8 cellular contexts compared by ENCODE assay signal in the genomic region with DNA sequence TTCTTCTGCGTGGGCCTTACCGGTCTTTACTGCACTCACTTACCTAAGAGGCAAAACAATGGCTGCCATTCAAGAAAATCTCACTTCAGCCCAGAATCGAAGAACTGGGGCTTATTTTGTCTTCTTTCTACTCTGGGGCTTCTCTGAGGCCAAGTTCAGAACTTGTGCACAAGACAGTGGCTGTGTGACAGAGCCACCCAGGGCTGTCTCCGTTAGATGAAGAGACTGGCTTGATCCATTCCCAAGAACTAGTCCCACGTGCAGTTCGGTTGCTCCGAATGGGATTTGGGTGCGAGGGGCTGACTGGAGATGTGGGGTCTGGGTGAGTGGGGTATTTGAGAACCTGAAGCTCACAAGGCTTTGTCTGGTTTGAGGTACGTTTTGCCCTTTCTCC. TPM values are rescaled to one million over a fixed set of nuclear protein-coding genes. Genes with fewer than 3 reads are reported as not detected.
DNase-seq lines count a peak whose midpoint lies in the region; ATAC-seq, FAIRE-seq and TF ChIP-seq lines count a peak whose summit lies in the region.

No MANE protein-coding gene starts in this region.

- no peaks in the 10 kb centered on the region for H3K9me3 Mint-ChIP-seq in Calu3 (ENCODE audit: low read depth, unreplicated experiment)

- H4K20me1 ChIP-seq in HepG2 (ENCODE audit: insufficient read depth, low read length) = no peaks in the 10 kb centered on the region

- peak overlapping the region; percentile 69 for H3K4me2 ChIP-seq in HepG2 (ENCODE audit: low read depth, low read length)

- H3K4me1 ChIP-seq in breast epithelium (no peaks in the 10 kb centered on the region), HepG2 (ENCODE audit: insufficient read depth, low read length) (peaks cover 27% of the 10 kb centered on the region)

- no peak overlapping the region for H3K9ac ChIP-seq in HepG2 (ENCODE audit: insufficient read depth, low read depth, low read length)

- peak overlapping the region; percentile 66 for H3K27ac Mint-ChIP-seq in Calu3 (ENCODE audit: unreplicated experiment)

- POLR2A ChIA-PET in HepG2 (lab: Yijun Ruan, JAX) = interaction anchor here (0.7 to 3.3 kb wide), 4 partner anchors 21 to 34 kb away, joined by 4 to 60 read pairs (median 5); no protein-coding TSS in a partner anchor

- no peaks in the 10 kb centered on the region for H3K27me3 Mint-ChIP-seq in Calu3 (ENCODE audit: unreplicated experiment)

- peaks cover 39% of the 10 kb centered on the region for H3K36me3 Mint-ChIP-seq in Calu3 (ENCODE audit: insufficient read depth, unreplicated experiment)

- in situ Hi-C loops in HepG2 (cut with HindIII; ENCODE audit: extremely low pct_ligation_motif_present, low pct_unique_long_range_greater_than_20kb) = no loop called here

- BruUV-seq in Calu3 (replicated peaks; lab: Mats Ljungman, UMichigan) (no TSS peak), HepG2 (replicated peaks; lab: Mats Ljungman, UMichigan) (no TSS peak)

- H3K9me3 ChIP-seq in breast epithelium (no peaks in the 10 kb centered on the region), HepG2 (ENCODE audit: low read length) (no peaks in the 10 kb centered on the region)

- CTCF ChIA-PET in Calu3 (lab: Charles Lee) (interaction anchor here (0.6 to 1.2 kb wide), 10 partner anchors 11 to 421 kb away, joined by 3 to 6 read pairs (median 3); no protein-coding TSS in a partner anchor), HepG2 (lab: Yijun Ruan, JAX; ENCODE audit: low intra/inter-chr PET ratio, low total read pairs) (no interaction called here)

- FAIRE-seq in HepG2 (lab: Jason Lieb, UNC) = no peak

- peaks cover 41% of the 10 kb centered on the region for H3K4me1 Mint-ChIP-seq in Calu3 (ENCODE audit: low read depth, unreplicated experiment)

- peak overlapping the region; percentile 94 to 96 for H3K27ac ChIP-seq in breast epithelium
- no peak overlapping the region for H3K27ac ChIP-seq in HepG2 (ENCODE audit: extremely low read length, insufficient read depth, low read length)

- H3K79me2 ChIP-seq in HepG2 (ENCODE audit: insufficient read depth, low read length) = peaks cover 33% of the 10 kb centered on the region

- H2AFZ ChIP-seq in HepG2 (ENCODE audit: low read length) = no peak overlapping the region

- TF ChIP-seq CTCF in Calu3 (IDR thresholded peaks at IDR 0.05; ENCODE audit: unreplicated experiment) (no peak), breast epithelium (IDR thresholded peaks at IDR 0.05) (no peak), HepG2 (CRISPR knock-in tag; IDR thresholded peaks at IDR 0.05) (no peak)

- no peak for TF ChIP-seq EP300 in HepG2 (IDR thresholded peaks at IDR 0.05; ENCODE audit: low read depth in 2 of 2, low read length in 2 of 2)
- no peak for TF ChIP-seq EP300 in HepG2 (CRISPR knock-in tag; IDR thresholded peaks at IDR 0.05; ENCODE audit: borderline replicate concordance)

- peak overlapping the region; percentile 98 for H3K4me3 Mint-ChIP-seq in Calu3 (ENCODE audit: low read depth, unreplicated experiment)

- TF ChIP-seq POLR2A in breast epithelium (IDR thresholded peaks at IDR 0.05) (no peak), HepG2 (IDR thresholded peaks at IDR 0.05; ENCODE audit: insufficient read depth in 1 of 2, low read depth in 2 of 2, low read length in 2 of 2) (no peak)

- no peak for DNase-seq in Calu3
- peak; percentile 9 for DNase-seq in HuH-7.5 (ENCODE audit: low spot score)
- DNase-seq in breast epithelium (ENCODE audit: low spot score in 2 of 2) = no peak
- DNase-seq in HepG2 (ENCODE audit: low spot score) = no peak
- peak; percentile 78 for DNase-seq in superior temporal gyrus (ENCODE audit: extremely low spot score)
- no peak for DNase-seq in NCI-H1694 (lab: John Stamatoyannopoulos, UW)
- DNase-seq in SKM-1 (lab: John Stamatoyannopoulos, UW; ENCODE audit: unreplicated experiment) = no peak

- intact Hi-C loops in Calu3 (cut with micrococcal nuclease; ENCODE audit: unreplicated experiment) = loop anchor here (1.0 kb wide), 1 partner anchor 30 kb away; no protein-coding TSS in a partner anchor
- intact Hi-C loops in breast epithelium (cut with DNase I; ENCODE audit: low total_unique reads) = no loop called here
- intact Hi-C loops in HepG2 (cut with micrococcal nuclease; ENCODE audit: unreplicated experiment) = loop anchor here (1.0 kb wide), 1 partner anchor 30 kb away; no protein-coding TSS in a partner anchor

- H3K36me3 ChIP-seq in breast epithelium (peaks cover 5% of the 10 kb centered on the region), HepG2 (replicated peaks in 1 of 2; ENCODE audit: control insufficient read depth in 1 of 2, insufficient read depth in 2 of 2, low read length in 2 of 2) (peaks cover 0 to 7% of the 10 kb centered on the region in 2 experiments; a peak in 2 of 5 replicates)

- WGBS in HepG2 (ENCODE audit: low lambda C conversion rate) = 89% methylated on average over 9 of the region's 9 CpGs

- H3K4me3 ChIP-seq in breast epithelium = peak overlapping the region; percentile 83 to 87 (median 85)
- peak overlapping the region in 1 of 3 experiments; percentile 88; a peak in 1 of 6 replicates for H3K4me3 ChIP-seq in HepG2 (replicated peaks in 1 of 3; ENCODE audit: insufficient read depth in 1 of 3, low read depth in 2 of 3, low read length in 3 of 3)

- TF ChIP-seq RAD21 in HepG2 (CRISPR knock-in tag; IDR thresholded peaks at IDR 0.05) = no peak

- H3K27me3 ChIP-seq in breast epithelium = no peaks in the 10 kb centered on the region
- H3K27me3 ChIP-seq in HepG2 (ENCODE audit: control insufficient read depth in 1 of 2, insufficient read depth in 2 of 2, low read length in 2 of 2) = no peaks in the 10 kb centered on the region

- no peak for ATAC-seq in HepG2
- no peak for ATAC-seq in GM19463 (IDR thresholded peaks at IDR 0.05; ENCODE audit: unreplicated experiment)

TF ChIP-seq in HepG2, 621 proteins besides CTCF, POLR2A, EP300 and RAD21:
- TF ChIP-seq, protein P1, sequence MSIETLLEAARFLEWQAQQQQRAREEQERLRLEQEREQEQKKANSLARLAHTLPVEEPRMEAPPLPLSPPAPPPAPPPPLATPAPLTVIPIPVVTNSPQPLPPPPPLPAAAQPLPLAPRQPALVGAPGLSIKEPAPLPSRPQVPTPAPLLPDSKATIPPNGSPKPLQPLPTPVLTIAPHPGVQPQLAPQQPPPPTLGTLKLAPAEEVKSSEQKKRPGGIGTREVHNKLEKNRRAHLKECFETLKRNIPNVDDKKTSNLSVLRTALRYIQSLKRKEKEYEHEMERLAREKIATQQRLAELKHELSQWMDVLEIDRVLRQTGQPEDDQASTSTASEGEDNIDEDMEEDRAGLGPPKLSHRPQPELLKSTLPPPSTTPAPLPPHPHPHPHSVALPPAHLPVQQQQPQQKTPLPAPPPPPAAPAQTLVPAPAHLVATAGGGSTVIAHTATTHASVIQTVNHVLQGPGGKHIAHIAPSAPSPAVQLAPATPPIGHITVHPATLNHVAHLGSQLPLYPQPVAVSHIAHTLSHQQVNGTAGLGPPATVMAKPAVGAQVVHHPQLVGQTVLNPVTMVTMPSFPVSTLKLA (IDR thresholded peaks at IDR 0.05) = no peak
- TF ChIP-seq MYC (CRISPR knock-in tag; IDR thresholded peaks at IDR 0.05; ENCODE audit: borderline replicate concordance) = no peak
- 0 out of 2 replicates have a peak, but pooled peaks have one; percentile 4 for TF ChIP-seq ZNF235 (CRISPR knock-in tag; IDR thresholded peaks at IDR 0.05; ENCODE audit: borderline replicate concordance)

RNA-seq across cellular contexts. Expression of a gene that starts 0.8 kb away (rescaled TPM):
- total RNA-seq in Calu3 (2022) = 115 and 127 TPM in 2 replicates
- total RNA-seq in breast epithelium = 100 to 1,000 TPM; 164 to 198 (median 174) TPM
- 51.1 and 70.7 TPM in 2 replicates for total RNA-seq in HepG2 (2016; rRNA removed; fragmentation: Illumina TruSeq; extraction: Trizol)
- 13.7 and 16.8 TPM in 2 replicates for total RNA-seq in HepG2 (2016; cell fraction: cytosol; rRNA removed; fragmentation: Illumina TruSeq; extraction: Trizol; ENCODE audit: low read depth)
- 47.0 and 70.2 TPM in 2 replicates for total RNA-seq in HepG2 (2016; cell fraction: insoluble cytoplasmic fraction; rRNA removed; fragmentation: Illumina TruSeq; extraction: Trizol)
- 27.3 and 30.1 TPM in 2 replicates for total RNA-seq in HepG2 (2016; cell fraction: membrane; rRNA removed; fragmentation: Illumina TruSeq; extraction: Trizol)
- 105 and 129 TPM in 2 replicates for total RNA-seq in HepG2 (2016; cell fraction: nucleus; rRNA removed; fragmentation: Illumina TruSeq; extraction: Trizol)
- polyA plus RNA-seq in HepG2 (2011; rRNA removed) = 36.9 and 48.6 TPM in 2 replicates
- polyA plus RNA-seq in HepG2 (2011; cell fraction: cytosol; rRNA removed) = 25.5 and 30.5 TPM in 2 replicates
- polyA plus RNA-seq in HepG2 (2011; cell fraction: nucleus; rRNA removed) = 49.1 and 60.7 TPM in 2 replicates
- polyA plus RNA-seq in HepG2 (2012) = 22.3 and 23.4 TPM in 2 replicates
- 3.5 and 3.7 TPM in 2 replicates for polyA plus RNA-seq in HepG2 (2016; cell fraction: cytosol; fragmentation: Illumina TruSeq; extraction: Trizol; ENCODE audit: low read depth)
- polyA plus RNA-seq in HepG2 (2016; cell fraction: insoluble cytoplasmic fraction; fragmentation: Illumina TruSeq; extraction: Trizol; ENCODE audit: low read depth) = 54.8 and 57.4 TPM in 2 replicates
- 14.8 and 15.1 TPM in 2 replicates for polyA plus RNA-seq in HepG2 (2016; cell fraction: membrane; fragmentation: Illumina TruSeq; extraction: Trizol; ENCODE audit: low read depth)
- polyA plus RNA-seq in HepG2 (2016; cell fraction: nucleus; fragmentation: Illumina TruSeq; extraction: Trizol; ENCODE audit: insufficient read depth, low read depth) = 35.3 and 37.3 TPM in 2 replicates
- polyA minus RNA-seq in HepG2 (2011; rRNA and poly(A)+ RNA removed; ENCODE audit: low replicate concordance) = 93.3 and 126 TPM in 2 replicates
- 34.1 and 36.3 TPM in 2 replicates for polyA minus RNA-seq in HepG2 (2011; cell fraction: cytosol; rRNA and poly(A)+ RNA removed)
- polyA minus RNA-seq in HepG2 (2011; cell fraction: nucleus; rRNA and poly(A)+ RNA removed) = 114 and 125 TPM in 2 replicates

Comparison
In these comparisons a context has a peak if more than half of its experiments do, and no peak if none do; other contexts are left out.
1. DNase-seq: peak in HuH-7.5 (single experiment) and superior temporal gyrus (single experiment); none in Calu3 (single experiment), breast epithelium (0 of 2), HepG2 (single experiment), NCI-H1694 (single experiment) and SKM-1 (single experiment).